ENCODE assay signal across 9 cellular contexts in the genomic region with DNA sequence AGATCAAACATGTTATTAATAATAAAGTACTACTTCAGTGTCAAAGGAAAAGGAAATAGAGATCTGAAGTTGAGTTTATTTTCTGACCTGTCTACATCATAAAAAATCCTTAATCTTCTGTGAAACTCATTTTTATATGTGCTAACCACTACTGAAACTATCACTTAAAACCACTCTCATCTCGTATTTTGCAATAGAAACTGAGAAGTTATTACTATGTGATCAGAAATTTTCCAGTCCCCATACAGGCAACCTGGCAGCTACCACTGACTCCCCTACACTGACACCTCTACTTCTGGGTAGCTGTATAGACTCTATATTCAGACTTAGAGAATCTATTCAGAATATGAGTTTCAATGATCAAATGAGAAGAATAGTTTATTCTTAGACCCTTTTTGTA.
A peak's percentile ranks its signal among the peaks of the same experiment; 100 is the strongest.
DNase-seq lines count a peak whose midpoint lies in the region; ATAC-seq lines count a peak whose summit lies in the region.
"Had no signal": no experiment of that assay in that cellular context is flagged by ENCODE, and none has a peak within 500 bp of the region (broad histone marks: within the 10 kb centered on the region; RNA-seq: fewer than 3 reads in every experiment).

No MANE protein-coding gene starts in this region.

- ATAC-seq in HG02588 (IDR thresholded peaks at IDR 0.05; ENCODE audit: unreplicated experiment) (peak; percentile 82), HG03469 (IDR thresholded peaks at IDR 0.05; ENCODE audit: unreplicated experiment) (peak; percentile 67)

- DNase-seq in stimulated activated CD8-positive, alpha-beta memory T cell treated with anti-CD3 and anti-CD28 coated beads, Interleukin-15, amount 100 ng/mL, for 48 hours (ENCODE audit: low read depth in 2 of 2): peak; percentile 10 to 15
- DNase-seq in stimulated activated CD8-positive, alpha-beta memory T cell treated with anti-CD3 and anti-CD28 coated beads, Interleukin-4, amount 100 ng/mL, for 48 hours: no peak
- DNase-seq in epidermal melanocyte (ENCODE audit: insufficient read length, low spot score) (no peak), NCI-H146 treated with DMSO at 0.1 percent for 48 hours (lab: John Stamatoyannopoulos, UW; ENCODE audit: unreplicated experiment) (no peak), AG08396 (ENCODE audit: low spot score) (no peak), NCI-H526 treated with DMSO at 0.1 percent for 48 hours (lab: John Stamatoyannopoulos, UW) (no peak)
- DNase-seq: OCI-M1 had no signal

Comparison
In these comparisons a context has a peak if more than half of its experiments do, and no peak if none do; other contexts are left out.
1. DNase-seq: peak in stimulated activated CD8-positive, alpha-beta memory T cell treated with anti-CD3 and anti-CD28 coated beads, Interleukin-15, amount 100 ng/mL, for 48 hours (2 of 2); none in stimulated activated CD8-positive, alpha-beta memory T cell treated with anti-CD3 and anti-CD28 coated beads, Interleukin-4, amount 100 ng/mL, for 48 hours (single experiment), epidermal melanocyte (single experiment), NCI-H146 treated with DMSO at 0.1 percent for 48 hours (single experiment), AG08396 (single experiment) and NCI-H526 treated with DMSO at 0.1 percent for 48 hours (single experiment).